In the genomic region with DNA sequence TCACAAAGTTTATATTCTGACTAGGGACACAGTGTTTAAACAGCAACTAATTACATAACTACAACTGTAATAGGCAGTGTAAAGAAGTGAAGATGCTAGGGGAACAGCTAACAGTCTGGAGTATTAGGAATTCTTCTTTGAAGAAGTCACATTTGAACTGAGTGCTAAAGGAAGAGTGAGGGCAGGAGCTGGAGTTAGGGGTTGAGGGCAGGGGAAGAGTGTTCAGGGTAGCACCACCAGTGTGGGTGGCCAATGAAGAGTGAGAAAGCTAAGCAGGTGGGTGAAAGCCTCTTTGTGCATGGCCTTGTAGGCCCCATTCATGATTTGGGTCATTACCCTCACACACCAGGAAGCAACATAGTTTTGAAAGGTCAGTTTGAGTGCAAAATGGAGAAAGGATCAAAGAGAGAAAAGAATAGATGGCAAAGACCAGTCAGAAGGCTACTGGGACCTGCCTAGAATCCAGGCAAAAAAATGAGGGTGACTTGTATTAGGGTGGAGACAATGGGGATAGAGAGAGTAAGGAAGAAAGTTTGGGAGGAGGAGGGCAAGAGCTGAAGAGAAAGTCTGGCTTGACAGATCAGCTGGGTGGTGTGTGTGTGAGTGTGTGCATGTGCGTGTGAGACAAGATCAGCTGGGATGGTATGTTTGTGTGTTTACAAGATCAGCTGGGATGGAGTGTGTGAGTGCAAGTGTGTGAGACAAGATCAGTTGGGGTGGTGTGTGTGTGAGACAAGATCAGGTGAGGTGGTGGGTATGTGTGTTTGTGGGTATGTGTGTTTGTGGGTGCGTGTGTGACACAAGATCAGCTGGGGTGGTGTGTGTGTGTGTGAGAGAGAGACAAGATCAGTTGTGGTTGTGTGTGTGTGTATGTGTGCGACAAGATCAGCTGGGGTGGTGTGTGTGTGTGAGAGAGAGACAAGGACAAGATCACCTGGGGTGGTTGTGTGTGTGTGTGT, we compare ENCODE assay signal across 29 cellular contexts. TPM values are rescaled to one million over a fixed set of nuclear protein-coding genes. Genes with fewer than 3 reads are reported as not detected.
DNase-seq lines count a peak whose midpoint lies in the region; ATAC-seq, FAIRE-seq and TF ChIP-seq lines count a peak whose summit lies in the region.
"Had no signal": no experiment of that assay in that cellular context is flagged by ENCODE, and none has a peak within 500 bp of the region (broad histone marks: within the 10 kb centered on the region; RNA-seq: fewer than 3 reads in every experiment).

No MANE protein-coding gene starts in this region.

- ATAC-seq in DND-41 (ENCODE audit: insufficient read depth, low read depth) (no peak), GM19395 (IDR thresholded peaks at IDR 0.05; ENCODE audit: unreplicated experiment) (peak; percentile 62), HG03066 (IDR thresholded peaks at IDR 0.05; ENCODE audit: low read depth, unreplicated experiment) (peak; percentile 63), left lobe of liver (peak; percentile 23)
- ATAC-seq: A549; naive thymus-derived CD8-positive, alpha-beta T cell had no signal

- H3K27me3 ChIP-seq in DND-41 (ENCODE audit: insufficient read depth, low read length, poor library complexity): no peaks in the 10 kb centered on the region
- no peaks in the 10 kb centered on the region for H3K27me3 ChIP-seq in small intestine (ENCODE audit: control insufficient read depth in 2 of 2, insufficient read depth in 2 of 2, low read length in 2 of 2)
- H3K27me3 ChIP-seq: ovary, right lobe of liver had no signal

- TF ChIP-seq CTCF in DND-41 (IDR thresholded peaks at IDR 0.05; ENCODE audit: borderline replicate concordance, extremely low read depth, low read length, poor library complexity, severe bottlenecking) (no peak), progenitor cell of endocrine pancreas (IDR thresholded peaks at IDR 0.05; ENCODE audit: unreplicated experiment) (no peak)

- FAIRE-seq in small intestine (lab: Jason Lieb, UNC): no peak
- FAIRE-seq: A549, bronchial epithelial cell, endometrium, urothelium cell line had no signal

- H3K27me3 Mint-ChIP-seq in progenitor cell of endocrine pancreas: no peaks in the 10 kb centered on the region
- H3K27me3 Mint-ChIP-seq: B cell; naive thymus-derived CD8-positive, alpha-beta T cell had no signal

- no peak overlapping the region for H3K9ac ChIP-seq in DND-41 (ENCODE audit: low read depth, low read length)

- H3K27ac ChIP-seq in DND-41 (ENCODE audit: low read length) (0 out of 2 replicates have a peak overlapping the region, but pooled peaks have one; percentile 10), small intestine (ENCODE audit: low read depth in 1 of 2, low read length in 1 of 2) (no peak overlapping the region)
- H3K27ac ChIP-seq: A549, ovary, right lobe of liver had no signal

- H3K36me3 ChIP-seq in DND-41 (ENCODE audit: insufficient read depth, low read length) (peaks cover 4% of the 10 kb centered on the region; the same call in 1 of the 2 replicates), small intestine (ENCODE audit: control insufficient read depth in 2 of 2, insufficient read depth in 2 of 2, low read length in 2 of 2) (no peaks in the 10 kb centered on the region)
- H3K36me3 ChIP-seq: ovary, right lobe of liver had no signal

- 96 to 100% (median 100%) methylated on average over 3 of the region's 3 CpGs for WGBS in small intestine, 3 donors

- H3K79me2 ChIP-seq in DND-41 (ENCODE audit: insufficient read depth, low read length): no peaks in the 10 kb centered on the region

- H3K36me3 Mint-ChIP-seq in progenitor cell of endocrine pancreas (ENCODE audit: insufficient read depth): no peaks in the 10 kb centered on the region
- H3K36me3 Mint-ChIP-seq: mesothelial cell of epicardium had no signal

- no peak overlapping the region for H2AFZ ChIP-seq in DND-41 (ENCODE audit: low read depth, low read length)

- H3K9me3 ChIP-seq in DND-41 (ENCODE audit: insufficient read depth, low read length, severe bottlenecking): no peaks in the 10 kb centered on the region
- no peaks in the 10 kb centered on the region for H3K9me3 ChIP-seq in small intestine (ENCODE audit: control insufficient read depth, low read depth)
- H3K9me3 ChIP-seq: A549, Caco-2, ovary, right lobe of liver had no signal

- no peak overlapping the region for H3K27ac Mint-ChIP-seq in progenitor cell of endocrine pancreas
- H3K27ac Mint-ChIP-seq: B cell; HFFc6; mesothelial cell of epicardium; naive thymus-derived CD8-positive, alpha-beta T cell had no signal

- DNase-seq in DND-41 (no peak), left lobe of liver (ENCODE audit: low spot score) (no peak), progenitor cell of endocrine pancreas (ENCODE audit: low spot score, unreplicated experiment) (no peak), small intestine (no peak)
- no peak for DNase-seq in stimulated activated CD4-positive, alpha-beta T cell treated with anti-CD3 and anti-CD28 coated beads, Interleukin-1b, Interleukin-23, amount 100 ng/mL, for 48 hours
- DNase-seq in activated effector memory CD4-positive, alpha-beta T cell treated with Interleukin-2 at 50 U/mL for 16 hours: no peak
- DNase-seq: activated CD4-positive, alpha-beta T cell treated with anti-CD3 and anti-CD28 coated beads, Interleukin-2, amount 50 U/mL, for 48 hours; activated CD4-positive, CD25-positive, alpha-beta regulatory T cell; activated naive CD4-positive, alpha-beta T cell; amygdala; Caco-2; DMS79 treated with DMSO at 0.1 percent for 48 hours; HFFc6; naive thymus-derived CD8-positive, alpha-beta T cell; NCI-H187 treated with DMSO at 0.1 percent for 48 hours; NCI-H748 treated with DMSO at 0.1 percent for 48 hours; ovary; right lobe of liver; stimulated activated CD4-positive, alpha-beta T cell treated with anti-CD3 and anti-CD28 coated beads, Interleukin-15, amount 100 ng/mL, for 24 hours; stimulated activated CD8-positive, alpha-beta memory T cell treated with anti-CD3 and anti-CD28 coated beads, Interleukin-4, amount 100 ng/mL, for 48 hours; substantia nigra had no signal

- H3K4me3 Mint-ChIP-seq in progenitor cell of endocrine pancreas (ENCODE audit: low read depth): no peak overlapping the region
- H3K4me3 Mint-ChIP-seq: B cell; HFFc6; mesothelial cell of epicardium; naive thymus-derived CD8-positive, alpha-beta T cell had no signal

- H3K4me1 Mint-ChIP-seq in progenitor cell of endocrine pancreas (ENCODE audit: low read depth): peaks cover 28% of the 10 kb centered on the region

- no peaks in the 10 kb centered on the region for H3K9me3 Mint-ChIP-seq in progenitor cell of endocrine pancreas (ENCODE audit: low read depth)
- H3K9me3 Mint-ChIP-seq: HFFc6; mesothelial cell of epicardium; naive thymus-derived CD8-positive, alpha-beta T cell had no signal

- H4K20me1 ChIP-seq in DND-41 (ENCODE audit: insufficient read depth, low read length): no peaks in the 10 kb centered on the region

- no peaks in the 10 kb centered on the region for H3K4me1 ChIP-seq in DND-41 (ENCODE audit: insufficient read depth, low read length)
- no peaks in the 10 kb centered on the region for H3K4me1 ChIP-seq in small intestine (ENCODE audit: control insufficient read depth in 2 of 2, insufficient read depth in 1 of 2, low read depth in 1 of 2, low read length in 1 of 2)
- H3K4me1 ChIP-seq: right lobe of liver had no signal

- H3K4me2 ChIP-seq in DND-41 (ENCODE audit: insufficient read depth, low read length): no peak overlapping the region
- H3K4me2 ChIP-seq: A549 had no signal

- H3K4me3 ChIP-seq in DND-41 (ENCODE audit: low read depth in 1 of 2, low read length in 2 of 2) (no peak overlapping the region), small intestine (ENCODE audit: low read depth in 1 of 2, low read length in 2 of 2) (no peak overlapping the region)
- H3K4me3 ChIP-seq: A549, ovary, right lobe of liver had no signal

RNA-seq across cellular contexts. Expression of a gene that starts 43.6 kb away (rescaled TPM):
- 31.0 TPM for total RNA-seq in left lobe of liver
- 65.9 and 69.2 TPM in 2 replicates for total RNA-seq in progenitor cell of endocrine pancreas
- polyA plus RNA-seq in small intestine: 10 to 100 TPM in 1 of 3 donors, 1 to 10 TPM in 2; 7.6 to 14.1 (median 9.4) TPM
